ENCODE assay signal across 20 cellular contexts in the genomic region with DNA sequence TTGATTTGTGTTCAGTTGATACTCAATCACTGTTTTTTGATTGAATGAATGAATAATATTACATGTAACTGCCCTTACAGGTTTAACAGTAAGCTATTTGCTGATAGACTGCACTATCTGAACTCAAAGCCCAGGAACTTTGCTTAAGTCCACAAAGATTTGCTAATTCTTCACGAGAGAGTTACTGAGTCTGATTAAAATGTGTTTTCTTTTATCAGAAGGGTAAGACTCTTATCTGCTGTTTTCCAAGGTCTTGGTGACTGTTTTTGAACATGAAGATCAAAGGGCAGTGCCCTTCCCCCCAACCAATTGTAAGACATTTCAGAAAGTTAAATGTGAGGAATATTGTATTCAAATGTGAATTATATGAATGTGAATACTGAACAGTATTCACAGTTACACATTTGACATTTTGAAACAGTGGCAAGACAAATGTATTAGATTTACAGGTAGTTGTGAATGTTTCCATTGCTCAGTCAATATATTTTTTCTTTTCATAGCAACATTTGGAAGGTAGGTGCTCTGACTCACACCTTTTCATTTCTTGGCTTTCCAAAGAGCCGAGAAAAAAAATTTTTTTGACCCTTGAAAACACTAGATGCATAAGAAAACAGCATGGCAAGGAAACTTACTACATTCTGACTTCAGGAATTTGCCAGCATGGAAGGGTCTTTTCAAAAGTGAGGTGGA.
"Had no signal": no experiment of that assay in that cellular context is flagged by ENCODE, and none has a peak within 500 bp of the region (broad histone marks: within the 10 kb centered on the region; RNA-seq: fewer than 3 reads in every experiment).

No MANE protein-coding gene starts in this region.

- H3K27me3 Mint-ChIP-seq: stimulated activated naive B cell treated with anti-CD40 and anti-IgM and Interleukin-4, amounts not matched to agents 10 μg/mL and 1 μg/mL and 100 μg/mL, for 72 hours had no signal

- H3K4me1 ChIP-seq: colonic mucosa, transverse colon had no signal

- H3K27me3 ChIP-seq: colonic mucosa, neutrophil, stomach, transverse colon had no signal

- H3K4me1 Mint-ChIP-seq: naive B cell; nephron; stimulated activated naive B cell treated with anti-CD40 and anti-IgM and Interleukin-4, amounts not matched to agents 10 μg/mL and 1 μg/mL and 100 μg/mL, for 72 hours had no signal

- H3K4me3 ChIP-seq: colonic mucosa, lung, stomach, thoracic aorta, transverse colon had no signal

- H3K9me3 ChIP-seq: colonic mucosa, neutrophil, thoracic aorta, transverse colon had no signal

- ATAC-seq: left colon; left ventricle myocardium superior; sciatic nerve; stimulated activated naive B cell treated with anti-CD40 and anti-IgM and Interleukin-4, amounts not matched to agents 10 μg/mL and 1 μg/mL and 100 μg/mL, for 72 hours had no signal

- H3K4me3 Mint-ChIP-seq: naive B cell; nephron; stimulated activated naive B cell treated with anti-CD40 and anti-IgM and Interleukin-4, amounts not matched to agents 10 μg/mL and 1 μg/mL and 100 μg/mL, for 72 hours had no signal

- H3K27ac ChIP-seq: colonic mucosa, neutrophil, thoracic aorta, transverse colon had no signal

- H3K36me3 ChIP-seq: colonic mucosa, neutrophil, stomach, thoracic aorta, transverse colon had no signal

- DNase-seq: colonic mucosa; dermis blood vessel endothelial cell; foreskin melanocyte; head of caudate nucleus; hippocampal formation; left colon; left ventricle myocardium superior; mesenchymal stem cell; naive B cell; stimulated activated CD4-positive, alpha-beta T cell treated with anti-CD3 and anti-CD28 coated beads, Interleukin-2, amount 100 ng/mL, for 24 hours; stimulated activated CD4-positive, alpha-beta T cell treated with anti-CD3 and anti-CD28 coated beads, Interleukin-4, amount 100 ng/mL, for 4 hours; stimulated activated naive B cell treated with anti-CD40 and anti-IgM and Interleukin-4, amounts not matched to agents 10 μg/mL and 1 μg/mL and 100 μg/mL, for 72 hours; stomach; substantia nigra; transverse colon had no signal

- H3K36me3 Mint-ChIP-seq: naive B cell; stimulated activated naive B cell treated with anti-CD40 and anti-IgM and Interleukin-4, amounts not matched to agents 10 μg/mL and 1 μg/mL and 100 μg/mL, for 72 hours had no signal

- H3K27ac Mint-ChIP-seq: naive B cell; nephron; stimulated activated naive B cell treated with anti-CD40 and anti-IgM and Interleukin-4, amounts not matched to agents 10 μg/mL and 1 μg/mL and 100 μg/mL, for 72 hours had no signal
